Comparison of ENCODE assay signal across 20 cellular contexts in the genomic region with DNA sequence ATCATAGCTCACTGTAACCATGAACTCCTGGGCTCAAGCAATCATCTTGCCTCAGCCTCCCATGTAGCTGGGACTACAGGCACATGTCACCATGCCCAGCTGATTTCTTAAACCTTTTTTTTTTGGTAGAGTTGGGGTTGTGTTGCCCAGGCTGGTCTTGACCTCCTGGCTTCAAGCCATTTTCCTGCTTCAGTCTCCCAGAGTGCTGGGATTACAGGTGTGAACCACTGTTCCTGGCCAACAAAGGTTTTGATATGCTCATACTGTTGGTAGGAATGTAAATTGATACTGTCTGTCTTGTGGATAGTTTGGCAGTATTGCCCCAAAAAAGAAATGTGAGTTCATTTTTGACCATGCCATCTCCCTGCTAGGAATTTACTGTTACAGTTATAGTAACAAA.
DNase-seq lines count a peak whose midpoint lies in the region; ATAC-seq, FAIRE-seq and TF ChIP-seq lines count a peak whose summit lies in the region.
"Had no signal": no experiment of that assay in that cellular context is flagged by ENCODE, and none has a peak within 500 bp of the region (broad histone marks: within the 10 kb centered on the region; RNA-seq: fewer than 3 reads in every experiment).

No MANE protein-coding gene starts in this region.

- FAIRE-seq in GM12891 (lab: Jason Lieb, UNC) (peak; percentile 9), K562 (lab: Jason Lieb, UNC) (peak; percentile 29)
- FAIRE-seq: D721Med, GM12878, GM19239 had no signal

- peaks cover 0 to 3% of the 10 kb centered on the region in 2 experiments; a peak in 2 of 5 replicates for H3K4me1 ChIP-seq in K562 (replicated peaks in 1 of 2; ENCODE audit: control insufficient read depth in 2 of 2, insufficient read depth in 2 of 2, low read length in 2 of 2)
- H3K4me1 ChIP-seq: BLaER1 treated with 17β-estradiol and CSF1 and Interleukin-3, amounts not matched to agents 10 nM and 100 nM had no signal

- peaks cover 3% of the 10 kb centered on the region; the same call in 1 of the 3 replicates for H3K36me3 ChIP-seq in K562 (ENCODE audit: control insufficient read depth, insufficient read depth, low read length)

- no peak overlapping the region for H3K4me3 ChIP-seq in K562
- H3K4me3 ChIP-seq: BLaER1 treated with 17β-estradiol and CSF1 and Interleukin-3, amounts not matched to agents 10 nM and 100 nM; GM12878 had no signal

- no peak overlapping the region for H2AFZ ChIP-seq in K562 (ENCODE audit: low read depth, low read length)

- TF ChIP-seq RAD21 in Ishikawa (IDR thresholded peaks at IDR 0.05; ENCODE audit: low read depth) (no peak), K562 (CRISPR knock-in tag; conservative IDR thresholded peaks at IDR 0.05 in 1 of 2, IDR thresholded peaks at IDR 0.05 in 1 of 2) (no peak)

- H3K27ac ChIP-seq in K562 (ENCODE audit: extremely low read depth, low read depth, low read length) = no peak overlapping the region
- H3K27ac ChIP-seq: BLaER1 treated with 17β-estradiol and CSF1 and Interleukin-3, amounts not matched to agents 10 nM and 100 nM; C4-2B had no signal

- in situ Hi-C loops in K562 (cut with MboI) = no loop called here

- no TSS peak for BruUV-seq in K562 (replicated peaks; lab: Mats Ljungman, UMichigan)

- TF ChIP-seq POLR2A in GM12891 (IDR thresholded peaks at IDR 0.05; ENCODE audit: low read depth, low read length) (no peak), K562 (conservative IDR thresholded peaks at IDR 0.05) (no peak), erythroblast (IDR thresholded peaks at IDR 0.05; ENCODE audit: low read length) (no peak)

- no peaks in the 10 kb centered on the region for H3K79me2 ChIP-seq in K562 (ENCODE audit: control insufficient read depth, insufficient read depth, low read length)

- H3K9me3 ChIP-seq in K562 (replicated peaks; ENCODE audit: control insufficient read depth, insufficient read depth, low read depth, low read length) = no peaks in the 10 kb centered on the region
- H3K9me3 ChIP-seq: Caco-2 had no signal

- intact Hi-C loops in K562 (cut with micrococcal nuclease) = no loop called here

- TF ChIP-seq EP300 in Ishikawa (IDR thresholded peaks at IDR 0.05; ENCODE audit: borderline replicate concordance) = peak; percentile 48; the same call in 1 of the 2 replicates
- no peak for TF ChIP-seq EP300 in K562 (IDR thresholded peaks at IDR 0.05; ENCODE audit: low read length)

- no peaks in the 10 kb centered on the region for H4K20me1 ChIP-seq in K562 (replicated peaks; ENCODE audit: control insufficient read depth, insufficient read depth, low read length)

- POLR2A ChIA-PET in K562 (lab: Yijun Ruan, JAX) = interaction anchor here (0.6 to 0.7 kb wide), 2 partner anchors 14 to 382 kb away, joined by 3 read pairs; no protein-coding TSS in a partner anchor

- H3K4me2 ChIP-seq in K562 (ENCODE audit: insufficient read depth, low read length) = no peak overlapping the region
- H3K4me2 ChIP-seq: BLaER1 treated with 17β-estradiol and CSF1 and Interleukin-3, amounts not matched to agents 10 nM and 100 nM had no signal

- DNase-seq in GM12891 (ENCODE audit: insufficient read length, low spot score) (no peak), K562 (ENCODE audit: extremely low read depth in 1 of 4, low spot score in 3 of 4) (no peak), EL (no peak), erythroblast (lab: John Stamatoyannopoulos, UW) (no peak)
- DNase-seq in activated CD4-positive, alpha-beta T cell treated with anti-CD3 and anti-CD28 coated beads for 48 hours = no peak
- DNase-seq: 8988T; AML-193; Caco-2; Calu3; CD4-positive, alpha-beta T cell; CD8-positive, alpha-beta T cell; DMS79 treated with DMSO at 0.1 percent for 48 hours; GDM1 had no signal

- CTCF ChIA-PET in K562 (lab: Yijun Ruan, JAX; ENCODE audit: low intra/inter-chr PET ratio) = no interaction called here

- no peak for TF ChIP-seq CTCF in K562 (IDR thresholded peaks at IDR 0.05 in 2 of 3, conservative IDR thresholded peaks at IDR 0.05 in 1 of 3; ENCODE audit: insufficient read depth in 2 of 3, low read depth in 1 of 3, low read length in 3 of 3)

- H3K9ac ChIP-seq in K562 (ENCODE audit: insufficient read depth in 1 of 2, low read depth in 2 of 2, low read length in 2 of 2) = no peak overlapping the region
- H3K9ac ChIP-seq: BLaER1 treated with 17β-estradiol and CSF1 and Interleukin-3, amounts not matched to agents 10 nM and 100 nM had no signal

- ATAC-seq in K562 = no peak
- ATAC-seq in HG02759 (IDR thresholded peaks at IDR 0.05; ENCODE audit: unreplicated experiment) = no peak
- ATAC-seq: CD8-positive, alpha-beta T cell; GM12878 had no signal

- no peaks in the 10 kb centered on the region for H3K9me1 ChIP-seq in K562 (ENCODE audit: control insufficient read depth, insufficient read depth, low read length)

- no peaks in the 10 kb centered on the region for H3K27me3 ChIP-seq in K562 (ENCODE audit: control insufficient read depth in 2 of 2, insufficient read depth in 2 of 2, low read length in 2 of 2)
- H3K27me3 ChIP-seq: BLaER1 treated with 17β-estradiol and CSF1 and Interleukin-3, amounts not matched to agents 10 nM and 100 nM had no signal

TF ChIP-seq in GM12891, 5 proteins besides CTCF, POLR2A, EP300 and RAD21:
- no peak for TF ChIP-seq SPI1 (IDR thresholded peaks at IDR 0.05; ENCODE audit: low read depth, low read length)
- TF ChIP-seq POLR2AphosphoS5 (IDR thresholded peaks at IDR 0.05; ENCODE audit: low read depth, low read length) = no peak
- TF ChIP-seq POU2F2 (IDR thresholded peaks at IDR 0.05; ENCODE audit: low read depth, low read length) = no peak
- TF ChIP-seq TAF1 (IDR thresholded peaks at IDR 0.05; ENCODE audit: low read depth, low read length) = no peak
- TF ChIP-seq PAX5 (IDR thresholded peaks at IDR 0.05; ENCODE audit: insufficient read depth, low read length, severe bottlenecking) = no peak
TF ChIP-seq in GM12891: peak in this region for 0.

TF ChIP-seq in Ishikawa, 13 proteins besides CTCF, POLR2A, EP300 and RAD21:
- TF ChIP-seq ZBTB7A (IDR thresholded peaks at IDR 0.05; ENCODE audit: low read depth) (no peak), TCF12 (IDR thresholded peaks at IDR 0.05; ENCODE audit: low read depth) (0 out of 2 replicates have a peak, but pooled peaks have one; percentile 52), TEAD4 (IDR thresholded peaks at IDR 0.05) (peak; percentile 16; the same call in 1 of the 2 replicates), NFIC (IDR thresholded peaks at IDR 0.05) (peak; percentile 79)

TF ChIP-seq in K562, 482 proteins besides CTCF, POLR2A, EP300 and RAD21 (continues in another document):
- TF ChIP-seq CHAMP1 (IDR thresholded peaks at IDR 0.05) (no peak), CC2D1A (IDR thresholded peaks at IDR 0.05) (no peak), RBM14 (IDR thresholded peaks at IDR 0.05; ENCODE audit: borderline replicate concordance, insufficient read depth, low read depth, low read length) (no peak), ZNF717 (CRISPR knock-in tag; IDR thresholded peaks at IDR 0.05) (no peak), ARNT (IDR thresholded peaks at IDR 0.05) (no peak), HNRNPL (IDR thresholded peaks at IDR 0.05; ENCODE audit: low read depth, low read length) (no peak), ZNF124 (CRISPR knock-in tag; IDR thresholded peaks at IDR 0.05) (no peak), NRF1 (conservative IDR thresholded peaks at IDR 0.05 in 1 of 2, IDR thresholded peaks at IDR 0.05 in 1 of 2) (no peak)
- TF ChIP-seq, protein P1, sequence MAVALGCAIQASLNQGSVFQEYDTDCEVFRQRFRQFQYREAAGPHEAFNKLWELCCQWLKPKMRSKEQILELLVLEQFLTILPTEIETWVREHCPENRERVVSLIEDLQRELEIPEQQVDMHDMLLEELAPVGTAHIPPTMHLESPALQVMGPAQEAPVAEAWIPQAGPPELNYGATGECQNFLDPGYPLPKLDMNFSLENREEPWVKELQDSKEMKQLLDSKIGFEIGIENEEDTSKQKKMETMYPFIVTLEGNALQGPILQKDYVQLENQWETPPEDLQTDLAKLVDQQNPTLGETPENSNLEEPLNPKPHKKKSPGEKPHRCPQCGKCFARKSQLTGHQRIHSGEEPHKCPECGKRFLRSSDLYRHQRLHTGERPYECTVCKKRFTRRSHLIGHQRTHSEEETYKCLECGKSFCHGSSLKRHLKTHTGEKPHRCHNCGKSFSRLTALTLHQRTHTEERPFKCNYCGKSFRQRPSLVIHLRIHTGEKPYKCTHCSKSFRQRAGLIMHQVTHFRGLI (CRISPR knock-in tag; IDR thresholded peaks at IDR 0.05) = no peak
- TF ChIP-seq, protein P2, sequence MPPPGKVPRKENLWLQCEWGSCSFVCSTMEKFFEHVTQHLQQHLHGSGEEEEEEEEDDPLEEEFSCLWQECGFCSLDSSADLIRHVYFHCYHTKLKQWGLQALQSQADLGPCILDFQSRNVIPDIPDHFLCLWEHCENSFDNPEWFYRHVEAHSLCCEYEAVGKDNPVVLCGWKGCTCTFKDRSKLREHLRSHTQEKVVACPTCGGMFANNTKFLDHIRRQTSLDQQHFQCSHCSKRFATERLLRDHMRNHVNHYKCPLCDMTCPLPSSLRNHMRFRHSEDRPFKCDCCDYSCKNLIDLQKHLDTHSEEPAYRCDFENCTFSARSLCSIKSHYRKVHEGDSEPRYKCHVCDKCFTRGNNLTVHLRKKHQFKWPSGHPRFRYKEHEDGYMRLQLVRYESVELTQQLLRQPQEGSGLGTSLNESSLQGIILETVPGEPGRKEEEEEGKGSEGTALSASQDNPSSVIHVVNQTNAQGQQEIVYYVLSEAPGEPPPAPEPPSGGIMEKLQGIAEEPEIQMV (tag; conservative IDR thresholded peaks at IDR 0.05; ENCODE audit: low read depth) = no peak
